ENCODE assay signal across 1 cellular context in the genomic region with DNA sequence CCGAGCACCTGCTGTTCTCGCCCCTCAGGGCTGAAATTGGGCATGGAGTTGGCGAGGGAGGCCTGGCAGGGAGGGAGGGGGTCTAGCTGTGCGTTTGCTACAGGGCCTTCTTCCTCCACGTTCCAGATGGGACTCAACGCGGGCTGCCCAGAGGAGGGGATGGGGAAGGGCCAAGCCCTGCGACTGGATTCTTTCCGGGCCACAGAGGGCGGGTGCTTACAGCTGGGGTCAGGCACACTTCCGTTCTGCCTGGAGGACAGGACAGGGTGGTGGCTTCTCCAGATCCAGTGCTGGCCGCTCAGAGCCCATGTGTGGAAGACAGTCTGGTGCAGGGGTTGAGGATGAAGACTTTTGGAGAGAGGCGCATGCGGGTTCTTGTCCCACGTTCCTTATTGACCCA.
TF ChIP-seq lines count a peak whose summit lies in the region.

No MANE protein-coding gene starts in this region.

TF ChIP-seq in GM23338, 12 proteins besides CTCF, POLR2A, EP300 and RAD21:
- TF ChIP-seq, protein P1, sequence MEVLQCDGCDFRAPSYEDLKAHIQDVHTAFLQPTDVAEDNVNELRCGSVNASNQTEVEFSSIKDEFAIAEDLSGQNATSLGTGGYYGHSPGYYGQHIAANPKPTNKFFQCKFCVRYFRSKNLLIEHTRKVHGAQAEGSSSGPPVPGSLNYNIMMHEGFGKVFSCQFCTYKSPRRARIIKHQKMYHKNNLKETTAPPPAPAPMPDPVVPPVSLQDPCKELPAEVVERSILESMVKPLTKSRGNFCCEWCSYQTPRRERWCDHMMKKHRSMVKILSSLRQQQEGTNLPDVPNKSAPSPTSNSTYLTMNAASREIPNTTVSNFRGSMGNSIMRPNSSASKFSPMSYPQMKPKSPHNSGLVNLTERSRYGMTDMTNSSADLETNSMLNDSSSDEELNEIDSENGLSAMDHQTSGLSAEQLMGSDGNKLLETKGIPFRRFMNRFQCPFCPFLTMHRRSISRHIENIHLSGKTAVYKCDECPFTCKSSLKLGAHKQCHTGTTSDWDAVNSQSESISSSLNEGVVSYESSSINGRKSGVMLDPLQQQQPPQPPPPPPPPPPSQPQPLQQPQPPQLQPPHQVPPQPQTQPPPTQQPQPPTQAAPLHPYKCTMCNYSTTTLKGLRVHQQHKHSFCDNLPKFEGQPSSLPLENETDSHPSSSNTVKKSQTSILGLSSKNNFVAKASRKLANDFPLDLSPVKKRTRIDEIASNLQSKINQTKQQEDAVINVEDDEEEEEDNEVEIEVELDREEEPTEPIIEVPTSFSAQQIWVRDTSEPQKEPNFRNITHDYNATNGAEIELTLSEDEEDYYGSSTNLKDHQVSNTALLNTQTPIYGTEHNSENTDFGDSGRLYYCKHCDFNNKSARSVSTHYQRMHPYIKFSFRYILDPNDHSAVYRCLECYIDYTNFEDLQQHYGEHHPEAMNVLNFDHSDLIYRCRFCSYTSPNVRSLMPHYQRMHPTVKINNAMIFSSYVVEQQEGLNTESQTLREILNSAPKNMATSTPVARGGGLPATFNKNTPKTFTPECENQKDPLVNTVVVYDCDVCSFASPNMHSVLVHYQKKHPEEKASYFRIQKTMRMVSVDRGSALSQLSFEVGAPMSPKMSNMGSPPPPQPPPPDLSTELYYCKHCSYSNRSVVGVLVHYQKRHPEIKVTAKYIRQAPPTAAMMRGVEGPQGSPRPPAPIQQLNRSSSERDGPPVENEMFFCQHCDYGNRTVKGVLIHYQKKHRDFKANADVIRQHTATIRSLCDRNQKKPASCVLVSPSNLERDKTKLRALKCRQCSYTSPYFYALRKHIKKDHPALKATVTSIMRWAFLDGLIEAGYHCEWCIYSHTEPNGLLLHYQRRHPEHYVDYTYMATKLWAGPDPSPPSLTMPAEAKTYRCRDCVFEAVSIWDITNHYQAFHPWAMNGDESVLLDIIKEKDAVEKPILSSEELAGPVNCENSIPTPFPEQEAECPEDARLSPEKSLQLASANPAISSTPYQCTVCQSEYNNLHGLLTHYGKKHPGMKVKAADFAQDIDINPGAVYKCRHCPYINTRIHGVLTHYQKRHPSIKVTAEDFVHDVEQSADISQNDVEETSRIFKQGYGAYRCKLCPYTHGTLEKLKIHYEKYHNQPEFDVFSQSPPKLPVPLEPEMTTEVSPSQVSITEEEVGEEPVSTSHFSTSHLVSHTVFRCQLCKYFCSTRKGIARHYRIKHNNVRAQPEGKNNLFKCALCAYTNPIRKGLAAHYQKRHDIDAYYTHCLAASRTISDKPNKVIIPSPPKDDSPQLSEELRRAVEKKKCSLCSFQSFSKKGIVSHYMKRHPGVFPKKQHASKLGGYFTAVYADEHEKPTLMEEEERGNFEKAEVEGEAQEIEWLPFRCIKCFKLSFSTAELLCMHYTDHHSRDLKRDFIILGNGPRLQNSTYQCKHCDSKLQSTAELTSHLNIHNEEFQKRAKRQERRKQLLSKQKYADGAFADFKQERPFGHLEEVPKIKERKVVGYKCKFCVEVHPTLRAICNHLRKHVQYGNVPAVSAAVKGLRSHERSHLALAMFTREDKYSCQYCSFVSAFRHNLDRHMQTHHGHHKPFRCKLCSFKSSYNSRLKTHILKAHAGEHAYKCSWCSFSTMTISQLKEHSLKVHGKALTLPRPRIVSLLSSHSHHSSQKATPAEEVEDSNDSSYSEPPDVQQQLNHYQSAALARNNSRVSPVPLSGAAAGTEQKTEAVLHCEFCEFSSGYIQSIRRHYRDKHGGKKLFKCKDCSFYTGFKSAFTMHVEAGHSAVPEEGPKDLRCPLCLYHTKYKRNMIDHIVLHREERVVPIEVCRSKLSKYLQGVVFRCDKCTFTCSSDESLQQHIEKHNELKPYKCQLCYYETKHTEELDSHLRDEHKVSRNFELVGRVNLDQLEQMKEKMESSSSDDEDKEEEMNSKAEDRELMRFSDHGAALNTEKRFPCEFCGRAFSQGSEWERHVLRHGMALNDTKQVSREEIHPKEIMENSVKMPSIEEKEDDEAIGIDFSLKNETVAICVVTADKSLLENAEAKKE (CRISPR knock-in tag; IDR thresholded peaks at IDR 0.05), result no peak
- TF ChIP-seq NANOG (IDR thresholded peaks at IDR 0.05; ENCODE audit: borderline replicate concordance), result no peak
- TF ChIP-seq POLR2AphosphoS5 (IDR thresholded peaks at IDR 0.05; ENCODE audit: low read depth), result no peak
- no peak for TF ChIP-seq JUNB (IDR thresholded peaks at IDR 0.05; ENCODE audit: unreplicated experiment)
- no peak for TF ChIP-seq EZH2phosphoT487 (IDR thresholded peaks at IDR 0.05; ENCODE audit: unreplicated experiment)
- TF ChIP-seq ZNF114 (CRISPR knock-in tag; IDR thresholded peaks at IDR 0.05), result no peak
- no peak for TF ChIP-seq STAT1 (IDR thresholded peaks at IDR 0.05; ENCODE audit: unreplicated experiment)
- TF ChIP-seq ZNF331 (CRISPR knock-in tag; IDR thresholded peaks at IDR 0.05; ENCODE audit: low read depth), result no peak
- TF ChIP-seq, protein P2, sequence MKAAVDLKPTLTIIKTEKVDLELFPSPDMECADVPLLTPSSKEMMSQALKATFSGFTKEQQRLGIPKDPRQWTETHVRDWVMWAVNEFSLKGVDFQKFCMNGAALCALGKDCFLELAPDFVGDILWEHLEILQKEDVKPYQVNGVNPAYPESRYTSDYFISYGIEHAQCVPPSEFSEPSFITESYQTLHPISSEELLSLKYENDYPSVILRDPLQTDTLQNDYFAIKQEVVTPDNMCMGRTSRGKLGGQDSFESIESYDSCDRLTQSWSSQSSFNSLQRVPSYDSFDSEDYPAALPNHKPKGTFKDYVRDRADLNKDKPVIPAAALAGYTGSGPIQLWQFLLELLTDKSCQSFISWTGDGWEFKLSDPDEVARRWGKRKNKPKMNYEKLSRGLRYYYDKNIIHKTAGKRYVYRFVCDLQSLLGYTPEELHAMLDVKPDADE (IDR thresholded peaks at IDR 0.05), result no peak
- TF ChIP-seq EZH2 (IDR thresholded peaks at IDR 0.05; ENCODE audit: low read depth, unreplicated experiment), result no peak
- TF ChIP-seq, protein P3, sequence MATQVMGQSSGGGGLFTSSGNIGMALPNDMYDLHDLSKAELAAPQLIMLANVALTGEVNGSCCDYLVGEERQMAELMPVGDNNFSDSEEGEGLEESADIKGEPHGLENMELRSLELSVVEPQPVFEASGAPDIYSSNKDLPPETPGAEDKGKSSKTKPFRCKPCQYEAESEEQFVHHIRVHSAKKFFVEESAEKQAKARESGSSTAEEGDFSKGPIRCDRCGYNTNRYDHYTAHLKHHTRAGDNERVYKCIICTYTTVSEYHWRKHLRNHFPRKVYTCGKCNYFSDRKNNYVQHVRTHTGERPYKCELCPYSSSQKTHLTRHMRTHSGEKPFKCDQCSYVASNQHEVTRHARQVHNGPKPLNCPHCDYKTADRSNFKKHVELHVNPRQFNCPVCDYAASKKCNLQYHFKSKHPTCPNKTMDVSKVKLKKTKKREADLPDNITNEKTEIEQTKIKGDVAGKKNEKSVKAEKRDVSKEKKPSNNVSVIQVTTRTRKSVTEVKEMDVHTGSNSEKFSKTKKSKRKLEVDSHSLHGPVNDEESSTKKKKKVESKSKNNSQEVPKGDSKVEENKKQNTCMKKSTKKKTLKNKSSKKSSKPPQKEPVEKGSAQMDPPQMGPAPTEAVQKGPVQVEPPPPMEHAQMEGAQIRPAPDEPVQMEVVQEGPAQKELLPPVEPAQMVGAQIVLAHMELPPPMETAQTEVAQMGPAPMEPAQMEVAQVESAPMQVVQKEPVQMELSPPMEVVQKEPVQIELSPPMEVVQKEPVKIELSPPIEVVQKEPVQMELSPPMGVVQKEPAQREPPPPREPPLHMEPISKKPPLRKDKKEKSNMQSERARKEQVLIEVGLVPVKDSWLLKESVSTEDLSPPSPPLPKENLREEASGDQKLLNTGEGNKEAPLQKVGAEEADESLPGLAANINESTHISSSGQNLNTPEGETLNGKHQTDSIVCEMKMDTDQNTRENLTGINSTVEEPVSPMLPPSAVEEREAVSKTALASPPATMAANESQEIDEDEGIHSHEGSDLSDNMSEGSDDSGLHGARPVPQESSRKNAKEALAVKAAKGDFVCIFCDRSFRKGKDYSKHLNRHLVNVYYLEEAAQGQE (IDR thresholded peaks at IDR 0.05; ENCODE audit: unreplicated experiment), result no peak
- TF ChIP-seq CREB1 (CRISPR knock-in tag; IDR thresholded peaks at IDR 0.05; ENCODE audit: low read depth), result no peak
